In genomic region chr7:143385891-143386781, GRCh38 we compare ENCODE assay signal across 8 cellular contexts. TPM values are rescaled to one million over a fixed set of nuclear protein-coding genes. Genes with fewer than 3 reads are reported as not detected.
DNase-seq lines count a peak whose midpoint lies in the region; ATAC-seq, FAIRE-seq and TF ChIP-seq lines count a peak whose summit lies in the region.

No MANE protein-coding gene starts in this region.

- FAIRE-seq in H1 (lab: Jason Lieb, UNC): no peak

- no peak; a peak in 1 of 3 replicates for TF ChIP-seq POLR2A in H1 (IDR thresholded peaks at IDR 0.05; ENCODE audit: control extremely low read depth in 1 of 2, low read depth in 2 of 2, low read length in 2 of 2)

- H3K4me3 ChIP-seq in H1 (ENCODE audit: extremely low read depth in 1 of 4, insufficient read depth in 2 of 4, low read depth in 3 of 4, low read length in 4 of 4) (no peak overlapping the region), psoas muscle (peak overlapping the region; percentile 2)

- intact Hi-C loops in psoas muscle (cut with DNase I): no loop called here

- no peak overlapping the region for H4K5ac ChIP-seq in H1 (ENCODE audit: insufficient read length, low read depth, low read length)

- 87% methylated on average over 18 of the region's 19 CpGs; no CpG with 5 or more reads in 1 of the 2 experiments for WGBS in H1 (ENCODE audit: extremely low coverage in 1 of 2, insufficient coverage in 1 of 2, insufficient read length in 1 of 2, insufficient replicate concordance in 2 of 2, low coverage in 1 of 2, low lambda C conversion rate in 2 of 2, missing lambda C conversion rate in 1 of 2), 2 experiments
- 33 to 49% (median 48%) methylated on average over 19 of the region's 19 CpGs for WGBS in psoas muscle, 3 donors

- H3K23ac ChIP-seq in H1 (ENCODE audit: insufficient read length): no peak overlapping the region

- TF ChIP-seq CTCF in H1 (IDR thresholded peaks at IDR 0.05; ENCODE audit: control extremely low read depth in 1 of 3, insufficient read depth in 1 of 3, low read depth in 1 of 3, low read length in 3 of 3) (no peak), psoas muscle (IDR thresholded peaks at IDR 0.05) (no peak)

- no peak overlapping the region for H3K56ac ChIP-seq in H1 (replicated peaks; ENCODE audit: insufficient read length, low read depth, low read length)

- H3K9me3 ChIP-seq in H1 (ENCODE audit: insufficient read depth in 2 of 2, low read depth in 1 of 2, low read length in 1 of 2) (no peaks in the 10 kb centered on the region), psoas muscle (no peaks in the 10 kb centered on the region)

- peak overlapping the region; percentile 3; the same call in 1 of the 2 replicates for H2BK5ac ChIP-seq in H1 (ENCODE audit: low read depth, low read length)

- H2AK5ac ChIP-seq in H1 (ENCODE audit: low read depth, low read length): no peak overlapping the region

- peak overlapping the region; percentile 88 for H3K4ac ChIP-seq in H1 (replicated peaks; ENCODE audit: insufficient read length, low read depth, low read length)

- peaks cover 8% of the 10 kb centered on the region; the same call in 1 of the 2 replicates for H3K23me2 ChIP-seq in H1 (ENCODE audit: low read depth, low read length)

- H3K27ac ChIP-seq in H1 (ENCODE audit: low read depth, low read length) (peak overlapping the region; percentile 22; the same call in 1 of the 2 replicates), psoas muscle (no peak overlapping the region)

- peaks cover 2 to 18% (median 4%) of the 10 kb centered on the region in 4 experiments; a peak in 6 of 7 replicates for H3K4me1 ChIP-seq in H1 (replicated peaks in 1 of 4; ENCODE audit: control insufficient read depth in 3 of 4, insufficient read depth in 4 of 4, low read length in 3 of 4)
- peaks cover 51% of the 10 kb centered on the region for H3K4me1 ChIP-seq in psoas muscle

- H3K9ac ChIP-seq in H1 (replicated peaks in 1 of 4; ENCODE audit: extremely low read depth in 1 of 4, low read depth in 3 of 4, low read length in 3 of 4): no peak overlapping the region; a peak in 1 of 7 replicates

- ATAC-seq in GM18519 (IDR thresholded peaks at IDR 0.05; ENCODE audit: low FRiP score, unreplicated experiment) (peak; percentile 37), psoas muscle (no peak), GM18873 (IDR thresholded peaks at IDR 0.05; ENCODE audit: low FRiP score, unreplicated experiment) (no peak)

- H2BK12ac ChIP-seq in H1 (ENCODE audit: low read depth, low read length): no peak overlapping the region

- H3K79me2 ChIP-seq in H1 (ENCODE audit: control insufficient read depth in 1 of 2, insufficient read depth in 2 of 2, low read length in 2 of 2): peaks cover 3 to 48% of the 10 kb centered on the region in 2 experiments; a peak in 3 of 4 replicates

- H3K79me1 ChIP-seq in H1 (ENCODE audit: low read depth, low read length): peaks cover 30% of the 10 kb centered on the region

- no peak overlapping the region for H4K91ac ChIP-seq in H1 (replicated peaks; ENCODE audit: insufficient read length, low read length)

- H3K4me2 ChIP-seq in H1 (ENCODE audit: insufficient read depth in 1 of 2, low read depth in 2 of 2, low read length in 2 of 2): peak overlapping the region in 1 of 2 experiments; percentile 25; a peak in 1 of 4 replicates

- H3K18ac ChIP-seq in H1 (ENCODE audit: extremely low read depth, low read length): no peak overlapping the region

- H2BK20ac ChIP-seq in H1 (ENCODE audit: low read length): no peak overlapping the region

- no peak overlapping the region for H2BK120ac ChIP-seq in H1 (replicated peaks; ENCODE audit: low read depth, low read length)

- no peak overlapping the region for H2BK15ac ChIP-seq in H1 (ENCODE audit: low read length)

- H2AFZ ChIP-seq in H1 (ENCODE audit: low read length): no peak overlapping the region

- CTCF ChIA-PET in H1 (lab: Charles Lee; ENCODE audit: partially characterized antibody): interaction anchor here (1.0 kb wide), 1 partner anchor 18 kb away, joined by 3 read pairs; no protein-coding TSS in a partner anchor

- H3K14ac ChIP-seq in H1 (ENCODE audit: insufficient read length): no peak overlapping the region

- H4K20me1 ChIP-seq in H1 (replicated peaks in 1 of 2; ENCODE audit: control insufficient read depth in 1 of 2, insufficient read depth in 2 of 2, low read length in 2 of 2): peaks cover 42 to 57% of the 10 kb centered on the region in 2 experiments

- DNase-seq in Kasumi-1 (lab: John Stamatoyannopoulos, UW) (peak; percentile 75 to 87), H1 (ENCODE audit: low read depth in 1 of 2, low spot score in 2 of 2) (no peak), psoas muscle (peak in 1 of 2 donors; percentile 64), COLO668 (lab: John Stamatoyannopoulos, UW; ENCODE audit: unreplicated experiment) (no peak), NCI-H774 (lab: John Stamatoyannopoulos, UW) (no peak), NCI-H187 treated with DMSO at 0.1 percent for 48 hours (lab: John Stamatoyannopoulos, UW) (no peak)

- H4K8ac ChIP-seq in H1 (ENCODE audit: extremely low read depth, insufficient read depth, low read length): peak overlapping the region; percentile 32; the same call in 1 of the 2 replicates

- no peak for TF ChIP-seq EP300 in H1 (IDR thresholded peaks at IDR 0.05; ENCODE audit: borderline replicate concordance in 1 of 2, low read depth in 2 of 2, low read length in 2 of 2)

- POLR2A ChIA-PET in H1 (lab: Charles Lee; ENCODE audit: partially characterized antibody): interaction anchor here (0.8 to 19.0 kb wide), 11 partner anchors 11 to 70 kb away, joined by 3 to 518 read pairs (median 4); partner anchors contain the start of genes CLCN1, EPHA1 and FAM131B

- H3K36me3 ChIP-seq in H1 (ENCODE audit: control insufficient read depth in 2 of 4, insufficient read depth in 4 of 4, low read length in 3 of 4): peaks cover 22 to 65% (median 37%) of the 10 kb centered on the region in 4 experiments
- H3K36me3 ChIP-seq in psoas muscle (ENCODE audit: insufficient read depth in 1 of 2, low read depth in 1 of 2): peaks cover 22 to 70% of the 10 kb centered on the region in 2 donors

- H3K27me3 ChIP-seq in H1 (replicated peaks in 1 of 4; ENCODE audit: control insufficient read depth in 3 of 4, extremely low read depth in 1 of 4, insufficient read depth in 3 of 4, low read length in 3 of 4) (no peaks in the 10 kb centered on the region), psoas muscle (ENCODE audit: insufficient read depth in 3 of 3, low read length in 2 of 3) (no peaks in the 10 kb centered on the region)

- TF ChIP-seq RAD21 in H1 (IDR thresholded peaks at IDR 0.05 in 1 of 2, conservative IDR thresholded peaks at IDR 0.05 in 1 of 2; ENCODE audit: low read depth in 2 of 2, low read length in 2 of 2): no peak

TF ChIP-seq in H1, 55 proteins besides CTCF, POLR2A, EP300 and RAD21 (continues in another document):
- no peak for TF ChIP-seq BACH1 (IDR thresholded peaks at IDR 0.05; ENCODE audit: low read length)

RNA-seq across cellular contexts. Expression of gene ZYX, which starts 5.0 kb away (rescaled TPM):
- total RNA-seq in H1 (2021; fragmentation: NEBNext Ultra II Directional; extraction: Animal tissue kit (Norgen Biotek cat#: 25700)): 159 and 174 TPM in 2 replicates
- 40.6 and 77.9 TPM in 2 replicates for polyA plus RNA-seq in H1 (2011; rRNA removed)
- polyA plus RNA-seq in H1 (2011; cell fraction: cytosol; rRNA removed): 25.7 TPM
- polyA plus RNA-seq in H1 (2011; cell fraction: nucleus; rRNA removed): 107 TPM
- 138 to 177 TPM (median 171 TPM) in 4 replicates for polyA plus RNA-seq in H1 (2012, experiment 1 of 2)
- polyA plus RNA-seq in H1 (2012, experiment 2 of 2): 172 TPM
- 166 TPM for polyA plus RNA-seq in H1 (2013, experiment 1 of 2)
- polyA plus RNA-seq in H1 (2013, experiment 2 of 2): 163 TPM
- polyA minus RNA-seq in H1 (2011; rRNA and poly(A)+ RNA removed): 21.5 and 32.9 TPM in 2 replicates
- 70.7 TPM for polyA minus RNA-seq in H1 (2011; cell fraction: cytosol; rRNA and poly(A)+ RNA removed)
- 64.8 TPM for polyA minus RNA-seq in H1 (2011; cell fraction: nucleus; rRNA and poly(A)+ RNA removed)
- 100 to 1,000 TPM in 2 of 4 donors, 10 to 100 TPM in 2; 60.4 to 134 (median 96.0) TPM for total RNA-seq in psoas muscle
- 100 to 1,000 TPM in 1 of 3 donors, 10 to 100 TPM in 2; 34.4 to 215 (median 57.6) TPM for polyA plus RNA-seq in psoas muscle

RNA-seq across cellular contexts. Expression of gene EPHA1, which starts 22.5 kb away (rescaled TPM):
- total RNA-seq in H1 (2021; fragmentation: NEBNext Ultra II Directional; extraction: Animal tissue kit (Norgen Biotek cat#: 25700)): 133 and 139 TPM in 2 replicates
- 86.5 and 113 TPM in 2 replicates for polyA plus RNA-seq in H1 (2011; rRNA removed)
- 103 TPM for polyA plus RNA-seq in H1 (2011; cell fraction: cytosol; rRNA removed)
- 324 TPM for polyA plus RNA-seq in H1 (2011; cell fraction: nucleus; rRNA removed)
- 107 to 123 TPM (median 120 TPM) in 4 replicates for polyA plus RNA-seq in H1 (2012, experiment 1 of 2)
- 106 TPM for polyA plus RNA-seq in H1 (2012, experiment 2 of 2)
- polyA plus RNA-seq in H1 (2013, experiment 1 of 2): 176 TPM
- polyA plus RNA-seq in H1 (2013, experiment 2 of 2): 162 TPM
- 185 and 189 TPM in 2 replicates for polyA minus RNA-seq in H1 (2011; rRNA and poly(A)+ RNA removed)
- polyA minus RNA-seq in H1 (2011; cell fraction: cytosol; rRNA and poly(A)+ RNA removed): 79.6 TPM
- polyA minus RNA-seq in H1 (2011; cell fraction: nucleus; rRNA and poly(A)+ RNA removed): 128 TPM
- total RNA-seq in psoas muscle: under 1 TPM in 2 of 4 donors, not detected in 2; 0.28 to 0.38 TPM
- polyA plus RNA-seq in psoas muscle: under 1 TPM in 2 of 3 donors, not detected in 1; 0.07 to 0.12 TPM

RNA-seq across cellular contexts. Expression of gene FAM131B, which starts 23.6 kb away (rescaled TPM):
- 35.5 and 38.2 TPM in 2 replicates for total RNA-seq in H1 (2021; fragmentation: NEBNext Ultra II Directional; extraction: Animal tissue kit (Norgen Biotek cat#: 25700))
- polyA plus RNA-seq in H1 (2011; rRNA removed) (23.1 and 28.8 TPM in 2 replicates), psoas muscle (under 1 TPM; 0.13 to 0.27 (median 0.21) TPM)
- 27.9 TPM for polyA plus RNA-seq in H1 (2011; cell fraction: cytosol; rRNA removed)
- 37.7 TPM for polyA plus RNA-seq in H1 (2011; cell fraction: nucleus; rRNA removed)
- 22.4 to 28.3 TPM (median 26.2 TPM) in 4 replicates for polyA plus RNA-seq in H1 (2012, experiment 1 of 2)
- 25.4 TPM for polyA plus RNA-seq in H1 (2012, experiment 2 of 2)
- 11.6 TPM for polyA plus RNA-seq in H1 (2013, experiment 1 of 2)
- 12.8 TPM for polyA plus RNA-seq in H1 (2013, experiment 2 of 2)
- polyA minus RNA-seq in H1 (2011; rRNA and poly(A)+ RNA removed): 51.2 and 57.7 TPM in 2 replicates
- 20.8 TPM for polyA minus RNA-seq in H1 (2011; cell fraction: cytosol; rRNA and poly(A)+ RNA removed)
- 25.5 TPM for polyA minus RNA-seq in H1 (2011; cell fraction: nucleus; rRNA and poly(A)+ RNA removed)
- total RNA-seq in psoas muscle: 1 to 10 TPM in 1 of 4 donors, under 1 TPM in 3; 0.25 to 1.0 (median 0.61) TPM

RNA-seq across cellular contexts. Expression of gene TAS2R60, which starts 57.1 kb away (rescaled TPM):
- 0.32 and 0.46 TPM in 2 replicates for total RNA-seq in H1 (2021; fragmentation: NEBNext Ultra II Directional; extraction: Animal tissue kit (Norgen Biotek cat#: 25700))
- polyA plus RNA-seq in H1 (2011; rRNA removed) (0.13 and 0.15 TPM in 2 replicates), psoas muscle (not detected)
- polyA plus RNA-seq in H1 (2011; cell fraction: cytosol; rRNA removed): 0.14 TPM
- 0.37 TPM for polyA plus RNA-seq in H1 (2011; cell fraction: nucleus; rRNA removed)
- 0.20 TPM in 1 of 4 replicates, not detected in the others for polyA plus RNA-seq in H1 (2012, experiment 1 of 2)
- polyA plus RNA-seq in H1 (2012, experiment 2 of 2): 0.29 TPM
- polyA plus RNA-seq in H1 (2013, experiment 1 of 2): 0.18 TPM
- polyA plus RNA-seq in H1 (2013, experiment 2 of 2): not detected
- polyA minus RNA-seq in H1 (2011; rRNA and poly(A)+ RNA removed): 1.6 and 2.6 TPM in 2 replicates
- polyA minus RNA-seq in H1 (2011; cell fraction: cytosol; rRNA and poly(A)+ RNA removed): not detected
- 6.1 TPM for polyA minus RNA-seq in H1 (2011; cell fraction: nucleus; rRNA and poly(A)+ RNA removed)
- not detected for total RNA-seq in psoas muscle

Comparison
In these comparisons a context has a peak if more than half of its experiments do, and no peak if none do; other contexts are left out.
1. DNase-seq: peak in Kasumi-1 (2 of 2); none in H1 (0 of 2), COLO668 (single experiment), NCI-H774 (single experiment) and NCI-H187 treated with DMSO at 0.1 percent for 48 hours (single experiment).
2. RNA of gene EPHA1, which starts 22.5 kb away (total RNA-seq): 133 to 139 TPM in H1; 0.28 to 0.38 TPM in psoas muscle; every median in the first group is over 10 times any median in the second.
3. RNA of gene FAM131B, which starts 23.6 kb away (total RNA-seq): 35.5 to 38.2 TPM in H1; 0.25 to 1.0 TPM in psoas muscle; every median in the first group is over 10 times any median in the second.